In genomic region chr17:32828822-32829221, GRCh38 we compare ENCODE assay signal across 10 cellular contexts. TPM values are rescaled to one million over a fixed set of nuclear protein-coding genes. Genes with fewer than 3 reads are reported as not detected.
A peak's percentile ranks its signal among the peaks of the same experiment; 100 is the strongest.
DNase-seq lines count a peak whose midpoint lies in the region; ATAC-seq and TF ChIP-seq lines count a peak whose summit lies in the region.
"Had no signal": no experiment of that assay in that cellular context is flagged by ENCODE, and none has a peak within 500 bp of the region (broad histone marks: within the 10 kb centered on the region; RNA-seq: fewer than 3 reads in every experiment).

No MANE protein-coding gene starts in this region.

- H3K36me3 Mint-ChIP-seq in H9 (ENCODE audit: insufficient read depth in 1 of 3, low read depth in 3 of 3), result no peaks in the 10 kb centered on the region

- TF ChIP-seq CTCF in colonic mucosa (IDR thresholded peaks at IDR 0.05) (no peak), H9 (conservative IDR thresholded peaks at IDR 0.05) (no peak)

- no peak overlapping the region for H2BK5ac ChIP-seq in H9 (ENCODE audit: insufficient read length, low read length)

- H2AFZ ChIP-seq in H9 (ENCODE audit: low read length), result no peak overlapping the region

- H4K8ac ChIP-seq in H9 (replicated peaks; ENCODE audit: insufficient read length, low read depth, low read length), result no peak overlapping the region

- H2BK15ac ChIP-seq in H9 (ENCODE audit: low read depth, low read length), result no peak overlapping the region

- no peak overlapping the region for H2BK12ac ChIP-seq in H9 (ENCODE audit: insufficient read length, low read depth, low read length)

- H3K9me3 ChIP-seq in colonic mucosa (no peaks in the 10 kb centered on the region), skeletal muscle satellite cell (replicated peaks; ENCODE audit: low read length) (no peaks in the 10 kb centered on the region), H9 (ENCODE audit: control insufficient read depth, low read depth, low read length) (no peaks in the 10 kb centered on the region)

- no CpG with 5 or more reads among the region's 2 CpGs for WGBS in H9 (ENCODE audit: extremely low coverage, insufficient read length, low lambda C conversion rate)

- H3K79me1 ChIP-seq in H9 (ENCODE audit: insufficient read depth, low read depth, low read length, poor library complexity, severe bottlenecking), result no peaks in the 10 kb centered on the region

- no peak overlapping the region for H3K23ac ChIP-seq in H9 (ENCODE audit: insufficient read length, low read depth, low read length)

- H3K36me3 ChIP-seq in colonic mucosa (no peaks in the 10 kb centered on the region), skeletal muscle satellite cell (ENCODE audit: insufficient read depth, low read length) (no peaks in the 10 kb centered on the region)

- no peaks in the 10 kb centered on the region for H3K79me2 ChIP-seq in H9 (ENCODE audit: insufficient read depth, low read length)

- no peak overlapping the region for H3K27ac Mint-ChIP-seq in H9

- no peaks in the 10 kb centered on the region; the same call in 1 of the 2 replicates for H3K27me3 Mint-ChIP-seq in H9 (ENCODE audit: low read depth)

- H3K4me1 ChIP-seq in colonic mucosa (peaks cover 7% of the 10 kb centered on the region), skeletal muscle satellite cell (ENCODE audit: control insufficient read depth, insufficient read depth, low read length) (peaks cover 19% of the 10 kb centered on the region), H9 (ENCODE audit: insufficient read depth, low read length) (peaks cover 2% of the 10 kb centered on the region; the same call in 1 of the 2 replicates)

- no peak overlapping the region for H3K4ac ChIP-seq in H9 (ENCODE audit: low read depth, low read length)

- ATAC-seq in GM19043 (IDR thresholded peaks at IDR 0.05; ENCODE audit: low read depth, unreplicated experiment), result peak; percentile 10
- peak; percentile 4 for ATAC-seq in HG03060 (IDR thresholded peaks at IDR 0.05; ENCODE audit: low read depth, unreplicated experiment)

- no peak overlapping the region for H3K56ac ChIP-seq in H9 (ENCODE audit: insufficient read length, low read depth, low read length)

- peak overlapping the region; percentile 5 for H3K4me2 ChIP-seq in skeletal muscle satellite cell (ENCODE audit: low read length)
- H3K4me2 ChIP-seq in H9 (ENCODE audit: insufficient read depth, insufficient read length, low read length), result no peak overlapping the region

- H3K9me3 Mint-ChIP-seq in H9, result no peaks in the 10 kb centered on the region

- H3K4me1 Mint-ChIP-seq in H9, result 0 out of 4 replicates have a peak, but pooled peaks cover 2 to 3% of the 10 kb centered on the region in 2 experiments

- H4K5ac ChIP-seq in H9 (ENCODE audit: insufficient read length, low read depth, low read length), result no peak overlapping the region

- H3K27me3 ChIP-seq in colonic mucosa, result no peaks in the 10 kb centered on the region
- no peaks in the 10 kb centered on the region for H3K27me3 ChIP-seq in skeletal muscle satellite cell (ENCODE audit: control insufficient read depth, insufficient read depth, low read length)
- H3K27me3 ChIP-seq in H9 (ENCODE audit: insufficient read depth, low read length), result no peaks in the 10 kb centered on the region

- no peak overlapping the region for H3K14ac ChIP-seq in H9 (ENCODE audit: insufficient read depth, low read length)

- no peak overlapping the region for H4K91ac ChIP-seq in H9 (ENCODE audit: insufficient read length, low read depth, low read length)

- H3K23me2 ChIP-seq in H9 (ENCODE audit: insufficient read length, low read depth, low read length, poor library complexity, severe bottlenecking), result no peaks in the 10 kb centered on the region

- H4K20me1 ChIP-seq in H9 (ENCODE audit: control insufficient read depth, insufficient read depth, insufficient read length), result no peaks in the 10 kb centered on the region

- no peak overlapping the region for H3T11ph ChIP-seq in H9 (ENCODE audit: low read length)

- H3K18ac ChIP-seq in H9 (ENCODE audit: insufficient read length, low read depth, low read length), result no peak overlapping the region

- peak overlapping the region; percentile 30 to 90 for H3K9ac ChIP-seq in colonic mucosa (ENCODE audit: low read depth in 2 of 2, low read length in 2 of 2)
- no peak overlapping the region for H3K9ac ChIP-seq in skeletal muscle satellite cell (ENCODE audit: low read depth, low read length)
- H3K9ac ChIP-seq in H9 (ENCODE audit: extremely low read depth, insufficient read length, low read length), result no peak overlapping the region

- H2AK5ac ChIP-seq in H9 (ENCODE audit: insufficient read length, low read length), result no peak overlapping the region

- intact Hi-C loops in colonic mucosa (cut with DNase I), result no loop called here

- DNase-seq in colonic mucosa (no peak), cerebellar nuclear complex (lab: John Stamatoyannopoulos, UW) (no peak), SIG-M5 treated with dmso at 0.1 percent for 504 hours (lab: John Stamatoyannopoulos, UW; ENCODE audit: unreplicated experiment) (no peak), amniotic stem cell (lab: John Stamatoyannopoulos, UW) (no peak), H9 (no peak)
- DNase-seq: left cardiac atrium; stimulated activated CD4-positive, alpha-beta T cell treated with anti-CD3 and anti-CD28 coated beads, Interleukin-2, amount 100 ng/mL, for 24 hours had no signal

- H3K4me3 ChIP-seq in colonic mucosa, result no peak overlapping the region
- no peak overlapping the region for H3K4me3 ChIP-seq in skeletal muscle satellite cell (ENCODE audit: low read length)

- no peak overlapping the region for H2BK120ac ChIP-seq in H9 (ENCODE audit: low read depth, low read length, poor library complexity, severe bottlenecking)

- H2BK20ac ChIP-seq in H9 (ENCODE audit: low read depth, low read length, poor library complexity, severe bottlenecking), result no peak overlapping the region

- no peak overlapping the region for H3K4me3 Mint-ChIP-seq in H9

- H3K27ac ChIP-seq in colonic mucosa (peak overlapping the region; percentile 91), H9 (ENCODE audit: insufficient read length, low read depth, low read length) (no peak overlapping the region)

RNA-seq across cellular contexts. Expression of gene MYO1D, which starts 48.1 kb away (rescaled TPM):
- total RNA-seq in colonic mucosa, result 100 to 1,000 TPM; 238 to 382 TPM
- total RNA-seq in skeletal muscle satellite cell (2012; rRNA removed), result 5.8 and 14.6 TPM in 2 replicates
- total RNA-seq in H9 (2021), result 19.0 and 21.4 TPM in 2 replicates

Comparison
In these comparisons a context has a peak if more than half of its experiments do, and no peak if none do; other contexts are left out.
1. H3K9ac ChIP-seq: peak in colonic mucosa (2 of 2); none in skeletal muscle satellite cell (single experiment) and H9 (single experiment).
2. RNA of gene MYO1D, which starts 48.1 kb away (total RNA-seq): 238 to 382 TPM in colonic mucosa; 19.0 to 21.4 TPM in H9; every median in the first group is over 10 times any median in the second.